In the genomic region with DNA sequence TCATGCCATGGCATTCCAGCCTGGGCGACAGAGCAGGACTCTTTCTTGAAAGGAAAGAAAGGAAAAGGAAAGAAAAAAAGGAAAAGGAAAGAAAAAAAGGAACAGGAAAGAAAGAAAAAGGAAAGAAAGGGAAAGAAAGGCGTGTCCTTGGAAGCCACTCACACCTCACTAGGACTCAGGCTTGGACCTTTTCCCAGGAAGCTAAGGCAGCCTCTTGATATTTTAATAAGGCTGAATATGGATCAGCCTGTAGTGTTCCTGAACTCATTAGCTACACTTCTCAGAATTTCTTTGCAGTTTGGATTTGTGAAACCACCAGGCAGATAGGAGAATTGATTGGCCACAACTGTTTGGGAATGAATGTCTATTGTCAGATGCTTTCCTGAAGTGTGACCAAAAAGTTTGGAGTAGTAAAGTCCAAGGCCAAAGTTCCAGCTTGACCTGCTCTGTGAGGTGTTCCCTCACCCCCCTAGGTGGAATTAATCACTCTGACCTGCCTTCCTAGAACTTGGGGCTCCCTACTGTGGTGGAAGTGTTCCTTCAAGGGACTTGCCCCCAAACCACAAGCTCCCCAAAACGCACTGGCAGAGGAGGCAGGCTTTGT, we compare ENCODE assay signal across 1 cellular context.
TF ChIP-seq lines count a peak whose summit lies in the region.

No MANE protein-coding gene starts in this region.

TF ChIP-seq in IMR-90, 13 proteins besides CTCF, POLR2A, EP300 and RAD21:
- TF ChIP-seq, protein P1, sequence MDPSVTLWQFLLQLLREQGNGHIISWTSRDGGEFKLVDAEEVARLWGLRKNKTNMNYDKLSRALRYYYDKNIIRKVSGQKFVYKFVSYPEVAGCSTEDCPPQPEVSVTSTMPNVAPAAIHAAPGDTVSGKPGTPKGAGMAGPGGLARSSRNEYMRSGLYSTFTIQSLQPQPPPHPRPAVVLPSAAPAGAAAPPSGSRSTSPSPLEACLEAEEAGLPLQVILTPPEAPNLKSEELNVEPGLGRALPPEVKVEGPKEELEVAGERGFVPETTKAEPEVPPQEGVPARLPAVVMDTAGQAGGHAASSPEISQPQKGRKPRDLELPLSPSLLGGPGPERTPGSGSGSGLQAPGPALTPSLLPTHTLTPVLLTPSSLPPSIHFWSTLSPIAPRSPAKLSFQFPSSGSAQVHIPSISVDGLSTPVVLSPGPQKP (IDR thresholded peaks at IDR 0.05; ENCODE audit: borderline replicate concordance, low read depth, low read length), result no peak
- no peak for TF ChIP-seq BHLHE40 (IDR thresholded peaks at IDR 0.05; ENCODE audit: low read depth, low read length)
